ENCODE assay signal across 10 cellular contexts in the genomic region with DNA sequence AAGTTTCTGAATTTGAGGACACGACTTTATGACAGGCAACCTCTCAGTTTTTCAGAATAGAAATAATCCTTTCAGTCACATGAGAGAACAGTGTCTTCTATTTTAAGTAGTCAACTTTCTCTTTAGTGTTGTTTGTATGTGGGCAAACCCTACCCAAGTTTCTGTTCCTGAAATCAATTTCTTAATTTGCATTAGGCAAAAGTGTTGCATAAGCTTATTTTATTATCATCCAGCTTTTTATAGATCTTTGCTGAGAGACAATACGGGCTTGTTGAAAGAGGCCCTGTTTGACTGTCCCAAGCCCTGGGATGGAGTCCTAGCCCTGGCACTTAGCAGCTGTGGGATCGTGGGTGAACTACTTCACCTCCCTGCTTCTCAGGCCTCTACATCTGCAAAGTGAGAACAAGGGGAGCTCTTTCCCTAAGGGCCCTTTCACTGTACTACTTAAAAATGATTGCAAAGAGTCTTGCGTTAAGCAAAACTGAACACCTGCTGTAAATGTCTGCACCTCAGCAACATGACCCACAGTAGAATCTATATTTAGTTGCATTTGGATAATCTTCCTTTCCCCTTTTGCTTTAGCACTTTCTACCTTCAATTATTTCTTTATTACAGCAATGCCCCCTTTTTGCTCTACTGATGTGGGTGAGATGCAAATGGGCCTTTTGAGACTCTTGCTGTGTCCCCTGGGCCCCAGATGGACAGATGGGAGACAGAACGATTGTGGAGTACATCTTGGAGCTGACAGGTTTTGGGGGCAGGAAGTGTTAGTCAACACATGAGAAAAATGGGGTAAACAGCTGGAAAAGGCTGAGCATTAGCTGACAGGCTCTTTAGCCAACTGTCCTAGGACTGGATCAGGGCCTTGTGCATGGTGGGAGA. TPM values are rescaled to one million over a fixed set of nuclear protein-coding genes. Genes with fewer than 3 reads are reported as not detected.
DNase-seq lines count a peak whose midpoint lies in the region; ATAC-seq and TF ChIP-seq lines count a peak whose summit lies in the region.
"Had no signal": no experiment of that assay in that cellular context is flagged by ENCODE, and none has a peak within 500 bp of the region (broad histone marks: within the 10 kb centered on the region; RNA-seq: fewer than 3 reads in every experiment).

No MANE protein-coding gene starts in this region.

- H4K20me1 ChIP-seq in PC-9 (ENCODE audit: insufficient read depth), result no peaks in the 10 kb centered on the region

- no peak for TF ChIP-seq CTCF in PC-9 (conservative IDR thresholded peaks at IDR 0.05)

- no peaks in the 10 kb centered on the region for H3K9me3 ChIP-seq in PC-9 (ENCODE audit: insufficient read depth, low read depth)

- CTCF ChIA-PET in PC-9 (lab: Charles Lee), result no interaction called here

- POLR2A ChIA-PET in PC-9 (lab: Charles Lee; ENCODE audit: unreplicated experiment), result no interaction called here

- H3K36me3 ChIP-seq in PC-9 (ENCODE audit: low read depth), result no peaks in the 10 kb centered on the region

- H3K79me2 ChIP-seq in PC-9 (ENCODE audit: low read depth), result no peaks in the 10 kb centered on the region

- no peak overlapping the region for H3K4me2 ChIP-seq in PC-9

- no TSS peak for BruUV-seq in PC-9 (replicated peaks; lab: Mats Ljungman, UMichigan)

- no peaks in the 10 kb centered on the region for H3K27me3 ChIP-seq in PC-9 (ENCODE audit: insufficient read depth, low read depth)

- no peaks in the 10 kb centered on the region for H3F3A ChIP-seq in PC-9 (ENCODE audit: insufficient read depth, low read depth)

- H3K4me3 ChIP-seq in PC-9, result no peak overlapping the region

- H2AFZ ChIP-seq in PC-9, result no peak overlapping the region

- ATAC-seq in GM19395 (IDR thresholded peaks at IDR 0.05; ENCODE audit: unreplicated experiment) (peak; percentile 93), HG02981 (IDR thresholded peaks at IDR 0.05; ENCODE audit: unreplicated experiment) (peak; percentile 95)
- ATAC-seq: PC-3 had no signal

- no peaks in the 10 kb centered on the region for H3K4me1 ChIP-seq in PC-9 (replicated peaks; ENCODE audit: insufficient read depth)

- peak; percentile 73 for DNase-seq in CD1c-positive myeloid dendritic cell (ENCODE audit: extremely low spot score)
- peak; percentile 48 to 66 for DNase-seq in NCI-H526 (lab: John Stamatoyannopoulos, UW)
- DNase-seq in PC-9, result no peak
- no peak for DNase-seq in hippocampal formation (lab: John Stamatoyannopoulos, UW)
- no peak for DNase-seq in NCI-H2029 treated with DMSO at 0.1 percent for 48 hours (lab: John Stamatoyannopoulos, UW)
- DNase-seq in NK-92 (lab: John Stamatoyannopoulos, UW; ENCODE audit: unreplicated experiment), result no peak
- DNase-seq: nucleus accumbens, PC-3 had no signal

- intact Hi-C loops in PC-9 (cut with micrococcal nuclease; ENCODE audit: unreplicated experiment), result no loop called here

- H3K27ac ChIP-seq in PC-9, result no peak overlapping the region

- H3K9me2 ChIP-seq in PC-9 (ENCODE audit: insufficient read depth), result no peaks in the 10 kb centered on the region

RNA-seq across cellular contexts. Expression of a gene that starts 41.0 kb away (rescaled TPM):
- total RNA-seq in PC-9 (2021), result 22.4 and 30.0 TPM in 2 replicates

Comparison
In these comparisons a context has a peak if more than half of its experiments do, and no peak if none do; other contexts are left out.
1. DNase-seq: peak in CD1c-positive myeloid dendritic cell (single experiment) and NCI-H526 (2 of 2); none in PC-9 (0 of 2), hippocampal formation (0 of 2), NCI-H2029 treated with DMSO at 0.1 percent for 48 hours (single experiment) and NK-92 (single experiment).